ENCODE assay signal across 8 cellular contexts in the genomic region with DNA sequence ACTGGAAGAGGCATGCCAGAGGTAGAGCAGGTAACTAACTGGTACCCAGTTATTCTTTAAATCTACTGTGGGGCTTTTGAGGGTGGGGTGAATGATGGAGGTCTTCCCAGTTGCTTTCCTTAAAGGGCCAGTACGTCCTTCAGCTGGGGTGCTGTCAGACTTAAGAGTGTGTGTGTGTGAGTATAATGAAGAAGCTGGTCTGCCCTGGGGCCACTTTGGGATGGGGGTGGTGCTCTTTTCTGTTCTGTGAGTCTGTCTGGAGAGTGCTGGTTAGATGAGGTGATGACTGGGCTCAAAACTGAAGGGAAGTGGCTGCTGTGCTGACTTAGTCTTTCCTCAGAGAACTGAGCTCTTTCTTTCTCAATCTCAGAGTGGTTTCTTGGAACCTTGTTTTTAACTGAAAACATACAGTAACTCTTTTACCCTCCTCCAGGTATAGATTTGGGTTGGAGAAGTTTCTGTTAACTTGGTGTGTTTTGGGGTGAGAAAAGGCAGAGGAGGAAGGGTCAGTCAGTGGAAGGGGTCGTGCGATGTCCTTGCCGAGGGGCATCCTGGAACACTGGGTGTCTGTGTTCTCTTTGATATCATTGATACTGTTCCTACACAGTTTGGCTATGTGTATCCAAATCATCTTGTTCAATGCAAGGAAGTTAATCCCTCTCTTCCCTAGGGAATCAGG. TPM values are rescaled to one million over a fixed set of nuclear protein-coding genes. Genes with fewer than 3 reads are reported as not detected.
DNase-seq lines count a peak whose midpoint lies in the region; ATAC-seq, FAIRE-seq and TF ChIP-seq lines count a peak whose summit lies in the region.

No MANE protein-coding gene starts in this region.

- FAIRE-seq in GM12892 (lab: Jason Lieb, UNC) (peak; percentile 46), pancreas (lab: Jason Lieb, UNC) (no peak)

- CTCF ChIA-PET in OCI-LY7 (lab: Charles Lee; ENCODE audit: unreplicated experiment) = interaction anchor here (0.5 to 3.1 kb wide), 5 partner anchors 10 to 1397 kb away, joined by 3 to 18 read pairs (median 7); partner anchors contain the start of genes C1orf122 and YRDC

- H3K79me2 ChIP-seq in OCI-LY7 (ENCODE audit: insufficient read depth, low read depth, low read length) = peaks cover 31% of the 10 kb centered on the region

- intact Hi-C loops in OCI-LY7 (cut with micrococcal nuclease; ENCODE audit: unreplicated experiment) = loop anchor here (1.0 kb wide), 1 partner anchor 10 kb away; no protein-coding TSS in a partner anchor
- intact Hi-C loops in pancreas (cut with DNase I) = no loop called here

- 72 to 73% methylated on average over 4 of the region's 4 CpGs for WGBS in pancreas, 2 donors
- 17% methylated on average over 4 of the region's 4 CpGs for WGBS in urinary bladder

- H3K9me3 ChIP-seq in OCI-LY7 (ENCODE audit: low read length) (no peaks in the 10 kb centered on the region; the same call in 1 of the 2 replicates), pancreas (no peaks in the 10 kb centered on the region)

- H2AFZ ChIP-seq in OCI-LY7 (ENCODE audit: low read length) = peak overlapping the region; percentile 71; the same call in 1 of the 2 replicates

- TF ChIP-seq CTCF in OCI-LY7 (conservative IDR thresholded peaks at IDR 0.05; ENCODE audit: low read length) = no peak
- TF ChIP-seq CTCF in foreskin keratinocyte (conservative IDR thresholded peaks at IDR 0.05) = no peak
- TF ChIP-seq CTCF in pancreas (IDR thresholded peaks at IDR 0.05) = no peak

- H3K27me3 ChIP-seq in foreskin keratinocyte = no peaks in the 10 kb centered on the region
- no peaks in the 10 kb centered on the region for H3K27me3 ChIP-seq in pancreas

- H3K36me3 ChIP-seq in OCI-LY7 (ENCODE audit: insufficient read depth, low read length) = no peaks in the 10 kb centered on the region
- H3K36me3 ChIP-seq in pancreas = no peaks in the 10 kb centered on the region
- peaks cover 2% of the 10 kb centered on the region for H3K36me3 ChIP-seq in urinary bladder (ENCODE audit: insufficient read depth)

- H3K4me1 ChIP-seq in OCI-LY7 (ENCODE audit: insufficient read depth, low read length, poor library complexity, severe bottlenecking) (peaks cover 48% of the 10 kb centered on the region), foreskin keratinocyte (peaks cover 18% of the 10 kb centered on the region), pancreas (peaks cover 0 to 6% (median 5%) of the 10 kb centered on the region in 3 donors), urinary bladder (ENCODE audit: insufficient read depth) (no peaks in the 10 kb centered on the region)

- POLR2A ChIA-PET in OCI-LY7 (lab: Charles Lee) = interaction anchor here (0.6 to 4.8 kb wide), 13 partner anchors 10 to 184 kb away, joined by 3 to 90 read pairs (median 5); no protein-coding TSS in a partner anchor

- DNase-seq in GM12892 (ENCODE audit: insufficient read length) (no peak), OCI-LY7 (ENCODE audit: low spot score) (peak; percentile 66), foreskin keratinocyte (peak; percentile 72 to 88), pancreas (peak in 1 of 6 donors; percentile 38), NCI-H774 (lab: John Stamatoyannopoulos, UW) (no peak), NCI-H1417 treated with DMSO at 0.1 percent for 48 hours (lab: John Stamatoyannopoulos, UW) (no peak)
- peak; percentile 43 for DNase-seq in activated effector memory CD4-positive, alpha-beta T cell treated with Interleukin-2 at 50 U/mL for 16 hours

- peak overlapping the region; percentile 70 for H3K27ac ChIP-seq in OCI-LY7 (ENCODE audit: low read depth, low read length, poor library complexity, severe bottlenecking)
- H3K27ac ChIP-seq in foreskin keratinocyte = peak overlapping the region; percentile 61
- peak overlapping the region in 3 of 4 donors; percentile 29 to 80 (median 59) for H3K27ac ChIP-seq in pancreas
- peak overlapping the region; percentile 90 for H3K27ac ChIP-seq in urinary bladder (ENCODE audit: low read depth)

- peak; percentile 90 for ATAC-seq in foreskin keratinocyte
- peak in 3 of 4 donors; percentile 57 to 81 (median 80) for ATAC-seq in pancreas

- no peaks in the 10 kb centered on the region for H4K20me1 ChIP-seq in OCI-LY7 (ENCODE audit: insufficient read depth, low read length)

- no peak for TF ChIP-seq POLR2A in GM12892 (IDR thresholded peaks at IDR 0.05; ENCODE audit: low read depth, low read length)

- H3K4me3 ChIP-seq in OCI-LY7 (ENCODE audit: low read depth, low read length, poor library complexity, severe bottlenecking) (peak overlapping the region; percentile 70), pancreas (peak overlapping the region in 1 of 4 donors; percentile 14), urinary bladder (ENCODE audit: low read depth, low read length) (peak overlapping the region; percentile 28)

- H3K9me2 ChIP-seq in OCI-LY7 (ENCODE audit: insufficient read depth, low read length) = no peaks in the 10 kb centered on the region

- H3K4me2 ChIP-seq in OCI-LY7 (ENCODE audit: low read length) = peak overlapping the region; percentile 74

- BruUV-seq in OCI-LY7 (replicated peaks; lab: Mats Ljungman, UMichigan) = TSS peak; percentile 77

RNA-seq across cellular contexts. Expression of gene MACF1, which starts 0.7 kb away (rescaled TPM):
- 93.7 TPM for polyA plus RNA-seq in GM12892 (2012; ENCODE audit: missing spikeins)
- 211 and 235 TPM in 2 replicates for total RNA-seq in OCI-LY7 (2014; rRNA removed; shearing (Covaris generic))
- total RNA-seq in OCI-LY7 (2022) (220 and 236 TPM in 2 replicates), foreskin keratinocyte (138 and 151 TPM in 2 replicates), pancreas (100 to 1,000 TPM in 3 of 6 donors, 10 to 100 TPM in 3; 80.3 to 161 (median 107) TPM), urinary bladder (476 TPM)
- polyA plus RNA-seq in foreskin keratinocyte (37.4 and 38.0 TPM in 2 replicates), pancreas (10 to 100 TPM; 49.8 to 58.8 TPM), urinary bladder (93.0 TPM)

Comparison
In these comparisons a context has a peak if more than half of its experiments do, and no peak if none do; other contexts are left out.
1. DNase-seq: peak in OCI-LY7 (single experiment), activated effector memory CD4-positive, alpha-beta T cell treated with Interleukin-2 at 50 U/mL for 16 hours (single experiment) and foreskin keratinocyte (2 of 2); none in GM12892 (single experiment), NCI-H774 (single experiment) and NCI-H1417 treated with DMSO at 0.1 percent for 48 hours (single experiment).
2. Peak in every context shown above with its lines, with median percentiles within 50 percentile points of each other: H3K27ac ChIP-seq.